19 cellular contexts compared by ENCODE assay signal in the genomic region with DNA sequence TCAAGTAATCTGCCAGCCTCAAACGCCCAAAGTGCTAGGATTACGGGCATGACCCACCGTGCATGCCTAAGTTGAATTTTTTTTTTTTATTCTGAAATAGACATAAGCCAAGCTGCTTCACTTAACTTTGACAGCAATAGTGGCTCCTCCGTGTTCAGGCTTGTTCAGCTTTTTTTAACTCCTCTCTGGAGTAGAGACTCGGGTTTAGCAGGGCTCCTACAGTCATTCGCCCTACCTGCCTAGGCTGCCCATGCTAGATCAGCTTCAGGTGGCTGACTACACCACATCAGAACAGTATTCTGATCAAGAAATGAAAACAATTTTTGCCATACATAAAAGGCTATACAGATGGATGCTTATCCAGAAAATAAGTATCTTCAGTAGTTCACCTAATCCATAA. TPM values are rescaled to one million over a fixed set of nuclear protein-coding genes. Genes with fewer than 3 reads are reported as not detected.
DNase-seq lines count a peak whose midpoint lies in the region; FAIRE-seq and TF ChIP-seq lines count a peak whose summit lies in the region.
"Had no signal": no experiment of that assay in that cellular context is flagged by ENCODE, and none has a peak within 500 bp of the region (broad histone marks: within the 10 kb centered on the region; RNA-seq: fewer than 3 reads in every experiment).

No MANE protein-coding gene starts in this region.

- H2BK12ac ChIP-seq in mesenchymal stem cell (ENCODE audit: low read length in 2 of 2): no peak overlapping the region

- POLR2A ChIA-PET in CD4-positive, alpha-beta memory T cell (lab: Charles Lee; ENCODE audit: partially characterized antibody): interaction anchor here (0.7 to 1.8 kb wide), 4 partner anchors 9 to 207 kb away, joined by 3 to 14 read pairs (median 4); partner anchors contain the start of genes ARID4B and GGPS1

- H3K27ac Mint-ChIP-seq in CD4-positive, alpha-beta memory T cell: peak overlapping the region; percentile 49 to 84 (median 62)
- H3K27ac Mint-ChIP-seq in HFFc6: peak overlapping the region; percentile 40

- H3K4me3 ChIP-seq in CD4-positive, alpha-beta memory T cell (ENCODE audit: low read length in 2 of 2): no peak overlapping the region
- H3K4me3 ChIP-seq in adipocyte (ENCODE audit: low read length) (peak overlapping the region; percentile 58), mesenchymal stem cell (ENCODE audit: insufficient read depth in 1 of 2, low read depth in 1 of 2, low read length in 2 of 2) (no peak overlapping the region), testis (no peak overlapping the region), Peyer's patch (no peak overlapping the region)
- H3K4me3 ChIP-seq: BLaER1 treated with 17β-estradiol and CSF1 and Interleukin-3, amounts not matched to agents 10 nM and 100 nM; right atrium auricular region; stomach had no signal

- no peaks in the 10 kb centered on the region for H3K9me3 Mint-ChIP-seq in CD4-positive, alpha-beta memory T cell
- no peaks in the 10 kb centered on the region for H3K9me3 Mint-ChIP-seq in HFFc6

- H3K23ac ChIP-seq in mesenchymal stem cell (ENCODE audit: low read length in 2 of 2): no peak overlapping the region

- H2BK5ac ChIP-seq in mesenchymal stem cell (ENCODE audit: low read depth, low read length, poor library complexity, severe bottlenecking): no peak overlapping the region

- H3K4me1 ChIP-seq in CD4-positive, alpha-beta memory T cell (ENCODE audit: insufficient read depth, low read length): peaks cover 81% of the 10 kb centered on the region
- H3K4me1 ChIP-seq in adipocyte (ENCODE audit: control insufficient read depth, insufficient read depth, low read length) (peaks cover 26% of the 10 kb centered on the region), mesenchymal stem cell (ENCODE audit: control insufficient read depth, insufficient read depth, low read depth, low read length) (peaks cover 3% of the 10 kb centered on the region), testis (peaks cover 14% of the 10 kb centered on the region), Peyer's patch (peaks cover 0 to 18% (median 5%) of the 10 kb centered on the region in 4 donors)

- H2BK120ac ChIP-seq in mesenchymal stem cell (ENCODE audit: low read depth, low read length): no peak overlapping the region

- H3K18ac ChIP-seq in mesenchymal stem cell (ENCODE audit: low read depth in 1 of 2, low read length in 2 of 2): no peak overlapping the region

- no peaks in the 10 kb centered on the region for H3K36me3 ChIP-seq in CD4-positive, alpha-beta memory T cell (ENCODE audit: insufficient read depth, low read length)
- H3K36me3 ChIP-seq in adipocyte (ENCODE audit: control insufficient read depth, insufficient read depth, low read length, severe bottlenecking): peaks cover 8% of the 10 kb centered on the region
- peaks cover 0 to 8% of the 10 kb centered on the region in 2 experiments for H3K36me3 ChIP-seq in mesenchymal stem cell (ENCODE audit: control insufficient read depth in 1 of 2, insufficient read depth in 2 of 2, low read depth in 1 of 2, low read length in 2 of 2)
- no peaks in the 10 kb centered on the region for H3K36me3 ChIP-seq in testis (ENCODE audit: low read depth, missing control alignments)
- peaks cover 0 to 7% (median 0%) of the 10 kb centered on the region in 3 donors for H3K36me3 ChIP-seq in Peyer's patch
- H3K36me3 ChIP-seq: right atrium auricular region had no signal

- no peak overlapping the region for H4K91ac ChIP-seq in mesenchymal stem cell (ENCODE audit: low read length)

- H3K4me3 Mint-ChIP-seq in CD4-positive, alpha-beta memory T cell: peak overlapping the region; percentile 36 to 85 (median 71)
- H3K4me3 Mint-ChIP-seq in HFFc6: no peak overlapping the region

- WGBS in mesenchymal stem cell: 97% methylated on average over 6 of the region's 6 CpGs
- 65 to 67% methylated on average over 6 of the region's 6 CpGs for WGBS in testis, 2 donors

- no peak overlapping the region for H3K4me2 ChIP-seq in mesenchymal stem cell (ENCODE audit: low read length, poor library complexity, severe bottlenecking)
- H3K4me2 ChIP-seq: BLaER1 treated with 17β-estradiol and CSF1 and Interleukin-3, amounts not matched to agents 10 nM and 100 nM had no signal

- H3K27ac ChIP-seq in CD4-positive, alpha-beta memory T cell (ENCODE audit: low read depth, low read length): peak overlapping the region; percentile 5
- no peak overlapping the region for H3K27ac ChIP-seq in mesenchymal stem cell (ENCODE audit: low read length, poor library complexity, severe bottlenecking)
- H3K27ac ChIP-seq in testis: no peak overlapping the region
- no peak overlapping the region for H3K27ac ChIP-seq in Peyer's patch
- H3K27ac ChIP-seq: right atrium auricular region had no signal

- intact Hi-C loops in CD4-positive, alpha-beta memory T cell (cut with micrococcal nuclease): loop anchor here (2.0 kb wide), 1 partner anchor 14 kb away; no protein-coding TSS in a partner anchor
- intact Hi-C loops in testis (cut with DNase I; ENCODE audit: low total_unique reads): no loop called here

- TF ChIP-seq CTCF in HFFc6 (IDR thresholded peaks at IDR 0.05) (no peak), testis (IDR thresholded peaks at IDR 0.05) (no peak), Peyer's patch (IDR thresholded peaks at IDR 0.05) (no peak)

- FAIRE-seq in RCC 7860 (lab: Jason Lieb, UNC): no peak
- FAIRE-seq: GM18507 had no signal

- H3K9ac ChIP-seq in adipocyte (ENCODE audit: low read length): peak overlapping the region; percentile 47
- H3K9ac ChIP-seq in mesenchymal stem cell (ENCODE audit: low read length): peak overlapping the region; percentile 80

- no peak overlapping the region for H3K4ac ChIP-seq in mesenchymal stem cell (ENCODE audit: low read depth in 1 of 2, low read length in 2 of 2)

- TF ChIP-seq POLR2A in testis (IDR thresholded peaks at IDR 0.05) (no peak), Peyer's patch (IDR thresholded peaks at IDR 0.05) (no peak)

- no peak overlapping the region for H3K14ac ChIP-seq in mesenchymal stem cell (ENCODE audit: low read length in 2 of 2)

- peaks cover 43 to 68% (median 54%) of the 10 kb centered on the region in 4 donors for H3K4me1 Mint-ChIP-seq in CD4-positive, alpha-beta memory T cell
- peaks cover 27% of the 10 kb centered on the region for H3K4me1 Mint-ChIP-seq in HFFc6 (ENCODE audit: low read depth)

- no peak overlapping the region for H4K8ac ChIP-seq in mesenchymal stem cell (ENCODE audit: low read length)

- H2AK5ac ChIP-seq in mesenchymal stem cell (ENCODE audit: low read length, severe bottlenecking): no peak overlapping the region

- no peak overlapping the region for H2BK15ac ChIP-seq in mesenchymal stem cell (ENCODE audit: low read depth, poor library complexity, severe bottlenecking)

- H2AFZ ChIP-seq in mesenchymal stem cell (ENCODE audit: low read depth, low read length): no peak overlapping the region

- peaks cover 0 to 27% of the 10 kb centered on the region in 2 donors for H3K36me3 Mint-ChIP-seq in CD4-positive, alpha-beta memory T cell
- no peaks in the 10 kb centered on the region for H3K36me3 Mint-ChIP-seq in HFFc6 (ENCODE audit: low read depth)

- H3K9me3 ChIP-seq in CD4-positive, alpha-beta memory T cell (ENCODE audit: control insufficient read depth in 1 of 2, low read length in 2 of 2): no peaks in the 10 kb centered on the region
- H3K9me3 ChIP-seq in adipocyte (ENCODE audit: control insufficient read depth, low read length): no peaks in the 10 kb centered on the region
- no peaks in the 10 kb centered on the region for H3K9me3 ChIP-seq in mesenchymal stem cell (ENCODE audit: control insufficient read depth, low read length)
- H3K9me3 ChIP-seq in testis: no peaks in the 10 kb centered on the region
- no peaks in the 10 kb centered on the region for H3K9me3 ChIP-seq in Peyer's patch
- H3K9me3 ChIP-seq: right atrium auricular region, stomach had no signal

- DNase-seq in CD4-positive, alpha-beta memory T cell: no peak
- DNase-seq in HFFc6 (no peak), adipocyte (ENCODE audit: low read depth) (no peak), mesenchymal stem cell (no peak), RCC 7860 (ENCODE audit: low spot score) (no peak), testis (no peak), KG1 (lab: John Stamatoyannopoulos, UW) (no peak), Peyer's patch (no peak)
- DNase-seq: anterior cingulate cortex; effector CD4-positive, alpha-beta T cell; GF-D8; KBM-7; NCI-H1694; NCI-H748 treated with DMSO at 0.1 percent for 48 hours; stimulated activated CD4-positive, alpha-beta T cell treated with anti-CD3 and anti-CD28 coated beads, Interleukin-4, amount 100 ng/mL, for 1 hour; stomach had no signal

- H3K27me3 ChIP-seq in CD4-positive, alpha-beta memory T cell (ENCODE audit: insufficient read depth, low read length): no peaks in the 10 kb centered on the region
- no peaks in the 10 kb centered on the region for H3K27me3 ChIP-seq in adipocyte (replicated peaks; ENCODE audit: control insufficient read depth, insufficient read depth, low read length)
- H3K27me3 ChIP-seq in mesenchymal stem cell (ENCODE audit: control insufficient read depth in 1 of 2, insufficient read depth in 1 of 2, low read length in 2 of 2): no peaks in the 10 kb centered on the region
- H3K27me3 ChIP-seq in testis: no peaks in the 10 kb centered on the region
- H3K27me3 ChIP-seq in Peyer's patch: no peaks in the 10 kb centered on the region
- H3K27me3 ChIP-seq: BLaER1 treated with 17β-estradiol and CSF1 and Interleukin-3, amounts not matched to agents 10 nM and 100 nM; right atrium auricular region; stomach had no signal

- no peaks in the 10 kb centered on the region for H3K27me3 Mint-ChIP-seq in CD4-positive, alpha-beta memory T cell
- H3K27me3 Mint-ChIP-seq in HFFc6 (ENCODE audit: insufficient read depth): no peaks in the 10 kb centered on the region

- CTCF ChIA-PET in CD4-positive, alpha-beta memory T cell (lab: Charles Lee; ENCODE audit: partially characterized antibody): interaction anchor here (0.6 to 1.3 kb wide), 3 partner anchors 8 to 206 kb away, joined by 3 to 4 read pairs (median 3); no protein-coding TSS in a partner anchor

- no peaks in the 10 kb centered on the region for H3K79me1 ChIP-seq in mesenchymal stem cell (replicated peaks; ENCODE audit: low read length, poor library complexity, severe bottlenecking)

RNA-seq across cellular contexts. Expression of gene ARID4B, which starts 14.7 kb away (rescaled TPM):
- total RNA-seq in CD4-positive, alpha-beta memory T cell: 10 to 100 TPM; 95.5 to 99.5 TPM
- 10 to 100 TPM; 34.8 to 86.1 TPM for polyA plus RNA-seq in CD4-positive, alpha-beta memory T cell
- total RNA-seq in HFFc6 (2021; fragmentation: NEBNext Ultra II Directional; extraction: Animal tissue kit (Norgen Biotek cat#: 25700)): 10 to 100 TPM; 19.4 to 22.8 (median 20.5) TPM
- polyA plus RNA-seq in mesenchymal stem cell (2013, experiment 1 of 2): 20.7 TPM
- 21.1 TPM for polyA plus RNA-seq in mesenchymal stem cell (2013, experiment 2 of 2)
- total RNA-seq in testis (10 to 100 TPM; 60.0 to 72.4 TPM), Peyer's patch (100 to 1,000 TPM in 1 of 4 donors, 10 to 100 TPM in 3; 27.0 to 172 (median 70.8) TPM)
- 11.6 TPM for polyA plus RNA-seq in testis (ENCODE audit: insufficient read depth, low read depth, low replicate concordance)

RNA-seq across cellular contexts. Expression of gene GGPS1, which starts 15.1 kb away (rescaled TPM):
- 10 to 100 TPM; 50.3 to 52.5 TPM for total RNA-seq in CD4-positive, alpha-beta memory T cell
- polyA plus RNA-seq in CD4-positive, alpha-beta memory T cell: 10 to 100 TPM; 77.9 to 79.5 TPM
- total RNA-seq in HFFc6 (2021; fragmentation: NEBNext Ultra II Directional; extraction: Animal tissue kit (Norgen Biotek cat#: 25700)): 10 to 100 TPM; 24.9 to 31.0 (median 26.7) TPM
- 35.1 TPM for polyA plus RNA-seq in mesenchymal stem cell (2013, experiment 1 of 2)
- 36.4 TPM for polyA plus RNA-seq in mesenchymal stem cell (2013, experiment 2 of 2)
- total RNA-seq in testis: 10 to 100 TPM; 29.4 to 37.4 TPM
- 73.0 TPM for polyA plus RNA-seq in testis (ENCODE audit: insufficient read depth, low read depth, low replicate concordance)
- 10 to 100 TPM; 12.3 to 23.1 (median 18.5) TPM for total RNA-seq in Peyer's patch

RNA-seq across cellular contexts. Expression of gene TBCE, which starts 54.0 kb away (rescaled TPM):
- total RNA-seq in CD4-positive, alpha-beta memory T cell: 10 to 100 TPM; 17.0 to 17.5 TPM
- 10 to 100 TPM; 18.6 to 19.1 TPM for polyA plus RNA-seq in CD4-positive, alpha-beta memory T cell
- total RNA-seq in HFFc6 (2021; fragmentation: NEBNext Ultra II Directional; extraction: Animal tissue kit (Norgen Biotek cat#: 25700)): 10 to 100 TPM; 20.0 to 29.4 (median 26.0) TPM
- polyA plus RNA-seq in mesenchymal stem cell (2013, experiment 1 of 2): 35.6 TPM
- polyA plus RNA-seq in mesenchymal stem cell (2013, experiment 2 of 2): 33.8 TPM
- total RNA-seq in testis (10 to 100 TPM; 20.1 to 22.4 TPM), Peyer's patch (10 to 100 TPM; 17.6 to 58.6 (median 36.4) TPM)
- polyA plus RNA-seq in testis (ENCODE audit: insufficient read depth, low read depth, low replicate concordance): 29.8 TPM
